Comparison of ENCODE assay signal across 16 cellular contexts in genomic region chr6:158777510-158777909, GRCh38. TPM values are rescaled to one million over a fixed set of nuclear protein-coding genes. Genes with fewer than 3 reads are reported as not detected.
DNase-seq lines count a peak whose midpoint lies in the region; ATAC-seq, FAIRE-seq and TF ChIP-seq lines count a peak whose summit lies in the region.
"Had no signal": no experiment of that assay in that cellular context is flagged by ENCODE, and none has a peak within 500 bp of the region (broad histone marks: within the 10 kb centered on the region; RNA-seq: fewer than 3 reads in every experiment).

No MANE protein-coding gene starts in this region.

- TF ChIP-seq CTCF in CD4-positive, alpha-beta T cell (IDR thresholded peaks at IDR 0.05), result no peak
- TF ChIP-seq CTCF in GM23338 (conservative IDR thresholded peaks at IDR 0.05; ENCODE audit: low read depth in 2 of 2) (no peak), upper lobe of left lung (IDR thresholded peaks at IDR 0.05) (no peak), foreskin keratinocyte (conservative IDR thresholded peaks at IDR 0.05) (no peak)

- no peak for FAIRE-seq in HTR-8/SVneo (lab: Jason Lieb, UNC)
- FAIRE-seq: H1 had no signal

- intact Hi-C loops in CD4-positive, alpha-beta T cell (cut with DNase I, micrococcal nuclease), result loop anchor here (5.0 to 10.0 kb wide), 2 partner anchors 40 to 63 kb away; partner anchors contain the start of gene EZR (in 1 of the 2)
- intact Hi-C loops in naive thymus-derived CD4-positive, alpha-beta T cell (cut with micrococcal nuclease), result no loop called here

- peak overlapping the region; percentile 54 for H3K4me3 Mint-ChIP-seq in CD4-positive, alpha-beta T cell
- no peak overlapping the region for H3K4me3 Mint-ChIP-seq in GM23338
- H3K4me3 Mint-ChIP-seq in activated naive CD8-positive, alpha-beta T cell treated with anti-CD3 and anti-CD28 coated beads for 36 hours, result no peak overlapping the region
- peak overlapping the region in 1 of 10 donors; percentile 30 for H3K4me3 Mint-ChIP-seq in naive thymus-derived CD4-positive, alpha-beta T cell

- DNase-seq in CD4-positive, alpha-beta T cell, result no peak
- DNase-seq in GM23338 (ENCODE audit: low spot score), result no peak
- DNase-seq in activated naive CD8-positive, alpha-beta T cell treated with anti-CD3 and anti-CD28 coated beads for 36 hours, result no peak
- no peak for DNase-seq in naive thymus-derived CD4-positive, alpha-beta T cell
- DNase-seq in upper lobe of left lung, result no peak
- DNase-seq in HTR-8/SVneo (ENCODE audit: insufficient read length, low spot score), result no peak
- no peak for DNase-seq in foreskin keratinocyte
- DNase-seq: left cardiac atrium, NCI-H1105, NCI-H510A treated with DMSO at 0.1 percent for 48 hours, SK-N-SH, spleen, testis had no signal

- H3K27ac ChIP-seq in CD4-positive, alpha-beta T cell (ENCODE audit: low read depth, low read length), result no peak overlapping the region
- H3K27ac ChIP-seq in GM23338 (ENCODE audit: low read depth) (peak overlapping the region; percentile 50; the same call in 1 of the 2 replicates), upper lobe of left lung (no peak overlapping the region), foreskin keratinocyte (no peak overlapping the region)
- no peak overlapping the region for H3K27ac ChIP-seq in naive thymus-derived CD4-positive, alpha-beta T cell (ENCODE audit: low read depth, low read length)
- H3K27ac ChIP-seq: neutrophil, testis had no signal

- no peaks in the 10 kb centered on the region for H3K9me2 ChIP-seq in GM23338 (ENCODE audit: insufficient read depth)
- H3K9me2 ChIP-seq: SK-N-SH had no signal

- H3K27me3 Mint-ChIP-seq in CD4-positive, alpha-beta T cell, result no peaks in the 10 kb centered on the region
- H3K27me3 Mint-ChIP-seq in GM23338 (ENCODE audit: insufficient read depth, low read depth, poor library complexity), result peaks cover 11% of the 10 kb centered on the region
- H3K27me3 Mint-ChIP-seq in activated naive CD8-positive, alpha-beta T cell treated with anti-CD3 and anti-CD28 coated beads for 36 hours, result no peaks in the 10 kb centered on the region
- no peaks in the 10 kb centered on the region for H3K27me3 Mint-ChIP-seq in naive thymus-derived CD4-positive, alpha-beta T cell

- POLR2A ChIA-PET in CD4-positive, alpha-beta T cell (lab: Charles Lee), result no interaction called here
- POLR2A ChIA-PET in naive thymus-derived CD4-positive, alpha-beta T cell (lab: Charles Lee), result interaction anchor here (1.0 kb wide), 1 partner anchor 76 kb away, joined by 3 read pairs; no protein-coding TSS in a partner anchor

- peak overlapping the region; percentile 38 for H3K27ac Mint-ChIP-seq in CD4-positive, alpha-beta T cell
- H3K27ac Mint-ChIP-seq in GM23338, result no peak overlapping the region
- peak overlapping the region; percentile 52 for H3K27ac Mint-ChIP-seq in activated naive CD8-positive, alpha-beta T cell treated with anti-CD3 and anti-CD28 coated beads for 36 hours
- peak overlapping the region in 7 of 9 donors; percentile 55 to 90 (median 76) for H3K27ac Mint-ChIP-seq in naive thymus-derived CD4-positive, alpha-beta T cell

- ATAC-seq in CD4-positive, alpha-beta T cell (ENCODE audit: poor library complexity), result no peak
- ATAC-seq in GM23338, result no peak
- no peak for ATAC-seq in naive thymus-derived CD4-positive, alpha-beta T cell
- ATAC-seq in upper lobe of left lung (ENCODE audit: low FRiP score in 2 of 2), result no peak
- ATAC-seq in foreskin keratinocyte, result no peak
- ATAC-seq: esophagus mucosa had no signal

- TF ChIP-seq EP300 in upper lobe of left lung (IDR thresholded peaks at IDR 0.05), result no peak

- H3K9me3 Mint-ChIP-seq in CD4-positive, alpha-beta T cell, result no peaks in the 10 kb centered on the region
- no peaks in the 10 kb centered on the region for H3K9me3 Mint-ChIP-seq in GM23338
- no peaks in the 10 kb centered on the region for H3K9me3 Mint-ChIP-seq in activated naive CD8-positive, alpha-beta T cell treated with anti-CD3 and anti-CD28 coated beads for 36 hours
- H3K9me3 Mint-ChIP-seq in naive thymus-derived CD4-positive, alpha-beta T cell, result no peaks in the 10 kb centered on the region

- peaks cover 67% of the 10 kb centered on the region for H3K4me1 Mint-ChIP-seq in CD4-positive, alpha-beta T cell (ENCODE audit: low read depth)
- H3K4me1 Mint-ChIP-seq in GM23338, result peaks cover 52% of the 10 kb centered on the region
- H3K4me1 Mint-ChIP-seq in activated naive CD8-positive, alpha-beta T cell treated with anti-CD3 and anti-CD28 coated beads for 36 hours, result peaks cover 44% of the 10 kb centered on the region
- H3K4me1 Mint-ChIP-seq in naive thymus-derived CD4-positive, alpha-beta T cell, result peaks cover 15 to 45% (median 41%) of the 10 kb centered on the region in 7 donors

- H3K36me3 ChIP-seq in GM23338 (ENCODE audit: insufficient read depth), result peaks cover 68% of the 10 kb centered on the region
- peaks cover 37 to 72% (median 52%) of the 10 kb centered on the region in 3 experiments for H3K36me3 ChIP-seq in naive thymus-derived CD4-positive, alpha-beta T cell (ENCODE audit: control insufficient read depth in 2 of 3, insufficient read depth in 3 of 3, low read length in 3 of 3)
- peaks cover 28 to 100% (median 77%) of the 10 kb centered on the region in 4 donors for H3K36me3 ChIP-seq in upper lobe of left lung

- 93 to 98% methylated on average over 3 of the region's 3 CpGs for WGBS in upper lobe of left lung, 2 donors

- TF ChIP-seq POLR2A in upper lobe of left lung (IDR thresholded peaks at IDR 0.05), result no peak

- H3F3A ChIP-seq in GM23338 (replicated peaks; ENCODE audit: low read depth), result peaks cover 46% of the 10 kb centered on the region; the same call in 1 of the 2 replicates

- peaks cover 72% of the 10 kb centered on the region for H3K79me2 ChIP-seq in GM23338 (replicated peaks; ENCODE audit: insufficient read depth)

- no peaks in the 10 kb centered on the region for H3K27me3 ChIP-seq in CD4-positive, alpha-beta T cell (ENCODE audit: control insufficient read depth, insufficient read depth, low read length)
- no peaks in the 10 kb centered on the region for H3K27me3 ChIP-seq in GM23338 (ENCODE audit: insufficient read depth)
- H3K27me3 ChIP-seq in naive thymus-derived CD4-positive, alpha-beta T cell (ENCODE audit: control insufficient read depth in 2 of 2, insufficient read depth in 2 of 2, low read length in 2 of 2), result no peaks in the 10 kb centered on the region
- no peaks in the 10 kb centered on the region for H3K27me3 ChIP-seq in upper lobe of left lung
- H3K27me3 ChIP-seq in foreskin keratinocyte, result no peaks in the 10 kb centered on the region
- H3K27me3 ChIP-seq: neutrophil, spleen, testis had no signal

- H2AFZ ChIP-seq in GM23338, result no peak overlapping the region

- CTCF ChIA-PET in CD4-positive, alpha-beta T cell (lab: Charles Lee), result interaction anchor here (1.0 kb wide), 1 partner anchor 117 kb away, joined by 3 read pairs; no protein-coding TSS in a partner anchor
- CTCF ChIA-PET in naive thymus-derived CD4-positive, alpha-beta T cell (lab: Charles Lee), result interaction anchor here (1.3 kb wide), 1 partner anchor 357 kb away, joined by 3 read pairs; no protein-coding TSS in a partner anchor

- no peaks in the 10 kb centered on the region for H3K9me3 ChIP-seq in CD4-positive, alpha-beta T cell (ENCODE audit: control insufficient read depth, low read length)
- no peaks in the 10 kb centered on the region for H3K9me3 ChIP-seq in naive thymus-derived CD4-positive, alpha-beta T cell (ENCODE audit: control insufficient read depth in 2 of 3, low read length in 3 of 3)
- H3K9me3 ChIP-seq in upper lobe of left lung, result no peaks in the 10 kb centered on the region
- H3K9me3 ChIP-seq: neutrophil, SK-N-SH, spleen, testis had no signal

- no peak overlapping the region for H3K4me2 ChIP-seq in GM23338
- H3K4me2 ChIP-seq: SK-N-SH had no signal

- H3K4me1 ChIP-seq in GM23338 (ENCODE audit: insufficient read depth), result peaks cover 8% of the 10 kb centered on the region
- H3K4me1 ChIP-seq in naive thymus-derived CD4-positive, alpha-beta T cell (ENCODE audit: control insufficient read depth in 2 of 2, insufficient read depth in 2 of 2, low read length in 2 of 2), result peaks cover 12 to 16% of the 10 kb centered on the region in 2 donors
- peaks cover 3 to 32% (median 9%) of the 10 kb centered on the region in 4 donors for H3K4me1 ChIP-seq in upper lobe of left lung
- H3K4me1 ChIP-seq in foreskin keratinocyte, result peaks cover 17% of the 10 kb centered on the region
- H3K4me1 ChIP-seq: testis had no signal

- H3K4me3 ChIP-seq in GM23338 (no peak overlapping the region), upper lobe of left lung (no peak overlapping the region)
- no peak overlapping the region for H3K4me3 ChIP-seq in naive thymus-derived CD4-positive, alpha-beta T cell (ENCODE audit: low read length)
- H3K4me3 ChIP-seq: spleen, testis had no signal

- peaks cover 52% of the 10 kb centered on the region for H4K20me1 ChIP-seq in GM23338 (replicated peaks; ENCODE audit: insufficient read depth)

- peaks cover 100% of the 10 kb centered on the region for H3K36me3 Mint-ChIP-seq in CD4-positive, alpha-beta T cell (ENCODE audit: low read depth)
- peaks cover 94% of the 10 kb centered on the region for H3K36me3 Mint-ChIP-seq in GM23338 (ENCODE audit: low read depth)
- H3K36me3 Mint-ChIP-seq in activated naive CD8-positive, alpha-beta T cell treated with anti-CD3 and anti-CD28 coated beads for 36 hours, result peaks cover 48% of the 10 kb centered on the region
- peaks cover 8 to 68% (median 34%) of the 10 kb centered on the region in 5 donors for H3K36me3 Mint-ChIP-seq in naive thymus-derived CD4-positive, alpha-beta T cell

TF ChIP-seq in GM23338, 12 proteins besides CTCF, POLR2A, EP300 and RAD21 (continues in another document):
- TF ChIP-seq POLR2AphosphoS5 (IDR thresholded peaks at IDR 0.05; ENCODE audit: low read depth) (no peak), EZH2 (IDR thresholded peaks at IDR 0.05; ENCODE audit: low read depth, unreplicated experiment) (no peak), NANOG (IDR thresholded peaks at IDR 0.05; ENCODE audit: borderline replicate concordance) (no peak), JUNB (IDR thresholded peaks at IDR 0.05; ENCODE audit: unreplicated experiment) (no peak)

RNA-seq across cellular contexts. Expression of gene EZR, which starts 41.7 kb away (rescaled TPM):
- total RNA-seq in CD4-positive, alpha-beta T cell, result 100 to 1,000 TPM; 434 to 449 TPM
- 208 and 209 TPM in 2 replicates for total RNA-seq in GM23338 (2014; rRNA removed; shearing (Covaris generic))
- polyA plus RNA-seq in GM23338 (2016; fragmentation: Nextera tagmentation; extraction: Ambion mirVana) (188 and 199 TPM in 2 replicates), foreskin keratinocyte (100 and 126 TPM in 2 replicates)
- 100 to 1,000 TPM; 218 to 227 TPM for total RNA-seq in activated naive CD8-positive, alpha-beta T cell treated with anti-CD3 and anti-CD28 coated beads for 36 hours
- total RNA-seq in naive thymus-derived CD4-positive, alpha-beta T cell, result 100 to 1,000 TPM; 132 to 201 (median 163) TPM
- polyA plus RNA-seq in naive thymus-derived CD4-positive, alpha-beta T cell, result 100 to 1,000 TPM; 115 to 140 TPM
- total RNA-seq in upper lobe of left lung (100 to 1,000 TPM; 188 to 810 (median 346) TPM), foreskin keratinocyte (169 and 218 TPM in 2 replicates)

Comparison
In these comparisons a context has a peak if more than half of its experiments do, and no peak if none do; other contexts are left out.
1. intact Hi-C loops: an anchor here in CD4-positive, alpha-beta T cell (5.0 to 10.0 kb wide); none called in naive thymus-derived CD4-positive, alpha-beta T cell.